Comparison of ENCODE assay signal across 3 cellular contexts in genomic region chr16:2091722-2092620, GRCh38.
TF ChIP-seq lines count a peak whose summit lies in the region.

No MANE protein-coding gene starts in this region.

TF ChIP-seq in SK-N-SH, 30 proteins besides CTCF, POLR2A, EP300 and RAD21:
- TF ChIP-seq RXRA (IDR thresholded peaks at IDR 0.05; ENCODE audit: borderline replicate concordance, low read depth) (no peak), ELF1 (IDR thresholded peaks at IDR 0.05) (no peak), CHD2 (IDR thresholded peaks at IDR 0.05; ENCODE audit: low read length, partially characterized antibody) (no peak), SIN3A (IDR thresholded peaks at IDR 0.05; ENCODE audit: borderline replicate concordance, low read depth, low read length) (no peak), RFX5 (IDR thresholded peaks at IDR 0.05; ENCODE audit: low read length) (no peak), USF1 (IDR thresholded peaks at IDR 0.05; ENCODE audit: borderline replicate concordance, low read depth) (no peak), EZH2phosphoT487 (IDR thresholded peaks at IDR 0.05; ENCODE audit: borderline replicate concordance, low read depth) (no peak), POLR2AphosphoS5 (IDR thresholded peaks at IDR 0.05; ENCODE audit: low read depth, low read length) (no peak), GATA2 (CRISPR knock-in tag; IDR thresholded peaks at IDR 0.05) (no peak), MXI1 (IDR thresholded peaks at IDR 0.05; ENCODE audit: low read depth, low read length) (no peak), SMC3 (IDR thresholded peaks at IDR 0.05; ENCODE audit: low read depth, low read length) (no peak), FOSL2 (IDR thresholded peaks at IDR 0.05; ENCODE audit: borderline replicate concordance, low read depth) (no peak), RCOR1 (IDR thresholded peaks at IDR 0.05; ENCODE audit: low read length) (no peak), GABPA (IDR thresholded peaks at IDR 0.05; ENCODE audit: low read depth) (no peak), FOXJ3 (CRISPR knock-in tag; IDR thresholded peaks at IDR 0.05) (no peak), MAX (IDR thresholded peaks at IDR 0.05; ENCODE audit: low read depth) (no peak), REST (IDR thresholded peaks at IDR 0.05; ENCODE audit: low read depth, low read length) (no peak)

TF ChIP-seq in SK-N-SH treated with all-trans-retinoic acid at 6 μM for 48 hours, 23 proteins besides CTCF, POLR2A, EP300 and RAD21:
- TF ChIP-seq, protein P1, sequence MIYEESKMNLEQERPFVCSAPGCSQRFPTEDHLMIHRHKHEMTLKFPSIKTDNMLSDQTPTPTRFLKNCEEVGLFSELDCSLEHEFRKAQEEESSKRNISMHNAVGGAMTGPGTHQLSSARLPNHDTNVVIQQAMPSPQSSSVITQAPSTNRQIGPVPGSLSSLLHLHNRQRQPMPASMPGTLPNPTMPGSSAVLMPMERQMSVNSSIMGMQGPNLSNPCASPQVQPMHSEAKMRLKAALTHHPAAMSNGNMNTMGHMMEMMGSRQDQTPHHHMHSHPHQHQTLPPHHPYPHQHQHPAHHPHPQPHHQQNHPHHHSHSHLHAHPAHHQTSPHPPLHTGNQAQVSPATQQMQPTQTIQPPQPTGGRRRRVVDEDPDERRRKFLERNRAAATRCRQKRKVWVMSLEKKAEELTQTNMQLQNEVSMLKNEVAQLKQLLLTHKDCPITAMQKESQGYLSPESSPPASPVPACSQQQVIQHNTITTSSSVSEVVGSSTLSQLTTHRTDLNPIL (CRISPR knock-in tag; IDR thresholded peaks at IDR 0.05; ENCODE audit: low read depth): no peak
- no peak for TF ChIP-seq ZNF8 (CRISPR knock-in tag; IDR thresholded peaks at IDR 0.05)
- no peak for TF ChIP-seq BACH2 (CRISPR knock-in tag; IDR thresholded peaks at IDR 0.05; ENCODE audit: borderline replicate concordance)
- no peak for TF ChIP-seq ZNF565 (CRISPR knock-in tag; conservative IDR thresholded peaks at IDR 0.05; ENCODE audit: low read depth)
- no peak for TF ChIP-seq ZFP30 (CRISPR knock-in tag; IDR thresholded peaks at IDR 0.05)
- no peak for TF ChIP-seq ESRRG (CRISPR knock-in tag; IDR thresholded peaks at IDR 0.05)
- TF ChIP-seq, protein P2, sequence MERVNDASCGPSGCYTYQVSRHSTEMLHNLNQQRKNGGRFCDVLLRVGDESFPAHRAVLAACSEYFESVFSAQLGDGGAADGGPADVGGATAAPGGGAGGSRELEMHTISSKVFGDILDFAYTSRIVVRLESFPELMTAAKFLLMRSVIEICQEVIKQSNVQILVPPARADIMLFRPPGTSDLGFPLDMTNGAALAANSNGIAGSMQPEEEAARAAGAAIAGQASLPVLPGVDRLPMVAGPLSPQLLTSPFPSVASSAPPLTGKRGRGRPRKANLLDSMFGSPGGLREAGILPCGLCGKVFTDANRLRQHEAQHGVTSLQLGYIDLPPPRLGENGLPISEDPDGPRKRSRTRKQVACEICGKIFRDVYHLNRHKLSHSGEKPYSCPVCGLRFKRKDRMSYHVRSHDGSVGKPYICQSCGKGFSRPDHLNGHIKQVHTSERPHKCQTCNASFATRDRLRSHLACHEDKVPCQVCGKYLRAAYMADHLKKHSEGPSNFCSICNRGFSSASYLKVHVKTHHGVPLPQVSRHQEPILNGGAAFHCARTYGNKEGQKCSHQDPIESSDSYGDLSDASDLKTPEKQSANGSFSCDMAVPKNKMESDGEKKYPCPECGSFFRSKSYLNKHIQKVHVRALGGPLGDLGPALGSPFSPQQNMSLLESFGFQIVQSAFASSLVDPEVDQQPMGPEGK (CRISPR knock-in tag; IDR thresholded peaks at IDR 0.05; ENCODE audit: borderline replicate concordance): no peak
- TF ChIP-seq SNAI2 (CRISPR knock-in tag; IDR thresholded peaks at IDR 0.05): no peak
- no peak for TF ChIP-seq PPARA (CRISPR knock-in tag; IDR thresholded peaks at IDR 0.05; ENCODE audit: borderline replicate concordance)
- TF ChIP-seq ISL1 (CRISPR knock-in tag; IDR thresholded peaks at IDR 0.05): no peak
TF ChIP-seq in SK-N-SH treated with all-trans-retinoic acid at 6 μM for 48 hours: peak in this region for 0.

TF ChIP-seq in H1, 55 proteins besides CTCF, POLR2A, EP300 and RAD21:
- no peak for TF ChIP-seq SP4 (IDR thresholded peaks at IDR 0.05; ENCODE audit: low read length)
- no peak for TF ChIP-seq CHD1 (IDR thresholded peaks at IDR 0.05; ENCODE audit: low read depth, low read length)
- no peak for TF ChIP-seq FOSL1 (IDR thresholded peaks at IDR 0.05; ENCODE audit: insufficient read depth, low read depth, low read length)
- no peak for TF ChIP-seq POLR2AphosphoS5 (IDR thresholded peaks at IDR 0.05; ENCODE audit: low read depth, low read length)
- no peak for TF ChIP-seq TCF12 (IDR thresholded peaks at IDR 0.05; ENCODE audit: low read depth, low read length)
- TF ChIP-seq, protein P3, sequence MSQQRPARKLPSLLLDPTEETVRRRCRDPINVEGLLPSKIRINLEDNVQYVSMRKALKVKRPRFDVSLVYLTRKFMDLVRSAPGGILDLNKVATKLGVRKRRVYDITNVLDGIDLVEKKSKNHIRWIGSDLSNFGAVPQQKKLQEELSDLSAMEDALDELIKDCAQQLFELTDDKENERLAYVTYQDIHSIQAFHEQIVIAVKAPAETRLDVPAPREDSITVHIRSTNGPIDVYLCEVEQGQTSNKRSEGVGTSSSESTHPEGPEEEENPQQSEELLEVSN (IDR thresholded peaks at IDR 0.05): no peak
- no peak for TF ChIP-seq ASH2L (IDR thresholded peaks at IDR 0.05; ENCODE audit: low read length)
- no peak for TF ChIP-seq RNF2 (IDR thresholded peaks at IDR 0.05; ENCODE audit: borderline replicate concordance, low read depth, low read length, missing control alignments, poor library complexity, severe bottlenecking)
- no peak for TF ChIP-seq SRF (IDR thresholded peaks at IDR 0.05; ENCODE audit: low read depth, low read length)
- TF ChIP-seq RXRA (IDR thresholded peaks at IDR 0.05; ENCODE audit: insufficient read depth, low read depth, low read length): no peak
- TF ChIP-seq JUN (IDR thresholded peaks at IDR 0.05; ENCODE audit: low read depth, low read length): no peak
- no peak for TF ChIP-seq CEBPB (IDR thresholded peaks at IDR 0.05; ENCODE audit: low read depth, low read length)
- no peak for TF ChIP-seq ATF3 (IDR thresholded peaks at IDR 0.05; ENCODE audit: insufficient read depth, low read depth, low read length)
